8 cellular contexts compared by ENCODE assay signal in the genomic region with DNA sequence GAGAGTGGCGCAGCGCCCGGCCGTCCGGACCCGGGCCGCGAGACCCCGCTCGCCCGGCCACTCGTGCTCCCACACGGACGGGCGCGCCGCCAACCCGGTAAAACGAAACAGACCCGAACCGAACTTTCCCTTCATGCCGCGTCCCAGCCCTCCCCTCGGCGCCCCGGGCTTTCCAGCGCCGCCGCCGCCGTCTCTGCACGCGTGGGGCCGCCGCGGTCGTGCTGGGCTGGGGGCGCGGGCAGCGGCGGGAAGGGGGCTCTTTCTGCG. TPM values are rescaled to one million over a fixed set of nuclear protein-coding genes. Genes with fewer than 3 reads are reported as not detected.
DNase-seq lines count a peak whose midpoint lies in the region; ATAC-seq, FAIRE-seq and TF ChIP-seq lines count a peak whose summit lies in the region.

No MANE protein-coding gene starts in this region.

- no peaks in the 10 kb centered on the region for H3K9me3 ChIP-seq in astrocyte (ENCODE audit: insufficient read depth, low read depth, low read length)
- no peaks in the 10 kb centered on the region for H3K9me3 ChIP-seq in upper lobe of left lung

- H3K27me3 Mint-ChIP-seq in astrocyte (ENCODE audit: low read depth, unreplicated experiment), result no peaks in the 10 kb centered on the region

- H3K27me3 ChIP-seq in astrocyte (ENCODE audit: insufficient read depth, low read length) (no peaks in the 10 kb centered on the region), upper lobe of left lung (no peaks in the 10 kb centered on the region)

- H3K4me2 ChIP-seq in astrocyte (ENCODE audit: low read length), result peak overlapping the region; percentile 97

- H3K4me1 ChIP-seq in astrocyte (ENCODE audit: insufficient read depth, low read length) (peaks cover 13% of the 10 kb centered on the region), upper lobe of left lung (peaks cover 4 to 29% (median 13%) of the 10 kb centered on the region in 4 donors)

- H3K36me3 ChIP-seq in astrocyte (ENCODE audit: insufficient read depth, low read length), result no peaks in the 10 kb centered on the region
- H3K36me3 ChIP-seq in upper lobe of left lung, result no peaks in the 10 kb centered on the region

- H3K4me3 Mint-ChIP-seq in astrocyte (ENCODE audit: unreplicated experiment), result no peak overlapping the region

- TF ChIP-seq CTCF in astrocyte (IDR thresholded peaks at IDR 0.05; ENCODE audit: insufficient read depth, low read depth, low read length) (no peak), lower leg skin (IDR thresholded peaks at IDR 0.05) (no peak), upper lobe of left lung (IDR thresholded peaks at IDR 0.05) (peak in 1 of 6 experiments; percentile 6)

- DNase-seq in Right ventricle myocardium inferior (ENCODE audit: missing footprints) (no peak), cardiac septum (ENCODE audit: low spot score) (no peak), astrocyte (ENCODE audit: low read depth) (no peak), lower leg skin (ENCODE audit: low spot score in 2 of 2) (no peak), upper lobe of left lung (peak in 1 of 2 donors; percentile 92), NCI-H1105 (lab: John Stamatoyannopoulos, UW) (no peak), NCI-H1436 (lab: John Stamatoyannopoulos, UW) (no peak), COR-L47 (lab: John Stamatoyannopoulos, UW) (no peak)

- FAIRE-seq in astrocyte (lab: Jason Lieb, UNC), result no peak

- no peaks in the 10 kb centered on the region for H3K4me1 Mint-ChIP-seq in astrocyte (ENCODE audit: low read depth, unreplicated experiment)

- TF ChIP-seq EP300 in upper lobe of left lung (IDR thresholded peaks at IDR 0.05), result no peak

- H3K36me3 Mint-ChIP-seq in astrocyte (ENCODE audit: low read depth, unreplicated experiment), result no peaks in the 10 kb centered on the region

- peaks cover 31% of the 10 kb centered on the region for H4K20me1 ChIP-seq in astrocyte (ENCODE audit: insufficient read depth, low read length)

- WGBS in lower leg skin, 2 donors, result 0% methylated on average over 2 of the region's 42 CpGs; no CpG with 5 or more reads in 1 of the 2 donors
- 0% methylated on average over 16 of the region's 42 CpGs; no CpG with 5 or more reads in 1 of the 2 donors for WGBS in upper lobe of left lung, 2 donors

- peak overlapping the region; percentile 89 for H3K27ac ChIP-seq in astrocyte (ENCODE audit: low read depth, low read length)
- peak overlapping the region; percentile 85 to 97 (median 94) for H3K27ac ChIP-seq in upper lobe of left lung

- H3K4me3 ChIP-seq in astrocyte (ENCODE audit: insufficient read depth, low read depth, low read length) (peak overlapping the region; percentile 85), lower leg skin (ENCODE audit: low read depth, poor library complexity, severe bottlenecking) (peak overlapping the region; percentile 89), upper lobe of left lung (peak overlapping the region; percentile 78 to 88 (median 86))

- H3K9me3 Mint-ChIP-seq in astrocyte (ENCODE audit: unreplicated experiment), result no peaks in the 10 kb centered on the region

- H3K9ac ChIP-seq in astrocyte (ENCODE audit: low read length), result peak overlapping the region; percentile 88

- peaks cover 50% of the 10 kb centered on the region for H3K79me2 ChIP-seq in astrocyte (ENCODE audit: insufficient read depth, low read length)

- ATAC-seq in Right ventricle myocardium inferior (peak; percentile 35), upper lobe of left lung (ENCODE audit: low FRiP score in 2 of 2) (no peak)

- TF ChIP-seq POLR2A in lower leg skin (IDR thresholded peaks at IDR 0.05) (no peak), upper lobe of left lung (IDR thresholded peaks at IDR 0.05) (peak in 1 of 4 donors; percentile 8)

- H3K27ac Mint-ChIP-seq in astrocyte (ENCODE audit: unreplicated experiment), result no peak overlapping the region

- intact Hi-C loops in Right ventricle myocardium inferior (cut with DNase I), result loop anchor here (1.0 to 10.0 kb wide), 5 partner anchors 50 to 307 kb away; a partner anchor contains a TSS
- intact Hi-C loops in cardiac septum (cut with DNase I), result loop anchor here (5.0 to 10.0 kb wide), 5 partner anchors 75 to 305 kb away; a partner anchor contains a TSS
- intact Hi-C loops in lower leg skin (cut with DNase I; ENCODE audit: low total_unique reads), result no loop called here

- peak overlapping the region; percentile 93 for H2AFZ ChIP-seq in astrocyte (ENCODE audit: low read depth, low read length)

RNA-seq across cellular contexts. Expression of a gene that starts 0.2 kb away (rescaled TPM):
- total RNA-seq in Right ventricle myocardium inferior (12.0 TPM), cardiac septum (10.8 TPM), astrocyte (29.6 and 33.8 TPM in 2 replicates), lower leg skin (10 to 100 TPM; 37.9 to 46.1 (median 40.8) TPM), upper lobe of left lung (10 to 100 TPM in 5 of 6 donors, 1 to 10 TPM in 1; 7.2 to 39.8 (median 21.9) TPM)
